1 cellular context compared by ENCODE assay signal in the genomic region with DNA sequence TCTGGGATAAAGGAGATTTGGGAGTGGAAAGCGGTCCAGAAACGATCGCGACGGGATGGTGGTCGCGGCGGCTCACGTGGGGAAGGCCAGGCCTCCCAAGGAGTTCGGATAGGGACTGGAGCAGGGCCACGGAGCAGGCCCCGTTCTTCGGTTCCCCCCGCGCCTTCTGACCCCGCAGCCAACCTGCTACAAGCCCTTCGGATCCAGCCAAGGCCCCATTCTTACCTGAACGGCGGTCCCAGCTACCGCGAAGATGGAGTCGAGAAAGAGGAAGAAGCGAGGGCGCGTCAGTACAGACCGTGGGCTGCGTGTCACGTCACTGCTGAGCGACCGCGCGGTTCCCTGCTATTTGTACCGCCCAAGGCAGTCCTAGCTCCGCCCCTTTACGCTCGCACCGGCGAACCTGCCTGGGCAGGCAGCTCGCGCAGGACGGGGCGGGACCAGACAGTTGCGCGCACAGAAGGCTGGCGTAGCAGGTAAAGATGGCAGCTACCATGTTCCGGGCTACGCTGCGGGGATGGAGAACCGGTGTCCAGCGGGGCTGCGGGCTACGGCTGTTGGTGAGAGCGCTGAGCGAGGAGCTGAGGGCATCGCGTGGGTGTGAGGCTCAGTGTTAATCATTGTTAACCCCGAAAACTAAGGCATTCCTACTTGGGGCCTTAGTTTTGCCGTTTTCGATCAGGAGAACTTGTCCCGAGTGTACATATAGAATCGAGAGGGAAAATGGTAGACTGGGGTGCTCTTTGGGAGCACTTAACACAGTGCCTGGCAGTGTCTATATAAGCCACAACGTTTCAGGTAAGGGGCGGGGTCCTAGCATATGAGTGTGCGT.
TF ChIP-seq lines count a peak whose summit lies in the region.

A gene (minus strand): TSS at position 270 of the 832 bp plus-strand sequence. CDS start 321 bp downstream, outside the sequence.
A gene (plus strand): TSS at position 457 of the 832 bp plus-strand sequence. CDS start 26 bp downstream, at position 483.

TF ChIP-seq in GM12878, 131 proteins besides CTCF, POLR2A, EP300 and RAD21 (continued from another document):
- TF ChIP-seq, protein P1, sequence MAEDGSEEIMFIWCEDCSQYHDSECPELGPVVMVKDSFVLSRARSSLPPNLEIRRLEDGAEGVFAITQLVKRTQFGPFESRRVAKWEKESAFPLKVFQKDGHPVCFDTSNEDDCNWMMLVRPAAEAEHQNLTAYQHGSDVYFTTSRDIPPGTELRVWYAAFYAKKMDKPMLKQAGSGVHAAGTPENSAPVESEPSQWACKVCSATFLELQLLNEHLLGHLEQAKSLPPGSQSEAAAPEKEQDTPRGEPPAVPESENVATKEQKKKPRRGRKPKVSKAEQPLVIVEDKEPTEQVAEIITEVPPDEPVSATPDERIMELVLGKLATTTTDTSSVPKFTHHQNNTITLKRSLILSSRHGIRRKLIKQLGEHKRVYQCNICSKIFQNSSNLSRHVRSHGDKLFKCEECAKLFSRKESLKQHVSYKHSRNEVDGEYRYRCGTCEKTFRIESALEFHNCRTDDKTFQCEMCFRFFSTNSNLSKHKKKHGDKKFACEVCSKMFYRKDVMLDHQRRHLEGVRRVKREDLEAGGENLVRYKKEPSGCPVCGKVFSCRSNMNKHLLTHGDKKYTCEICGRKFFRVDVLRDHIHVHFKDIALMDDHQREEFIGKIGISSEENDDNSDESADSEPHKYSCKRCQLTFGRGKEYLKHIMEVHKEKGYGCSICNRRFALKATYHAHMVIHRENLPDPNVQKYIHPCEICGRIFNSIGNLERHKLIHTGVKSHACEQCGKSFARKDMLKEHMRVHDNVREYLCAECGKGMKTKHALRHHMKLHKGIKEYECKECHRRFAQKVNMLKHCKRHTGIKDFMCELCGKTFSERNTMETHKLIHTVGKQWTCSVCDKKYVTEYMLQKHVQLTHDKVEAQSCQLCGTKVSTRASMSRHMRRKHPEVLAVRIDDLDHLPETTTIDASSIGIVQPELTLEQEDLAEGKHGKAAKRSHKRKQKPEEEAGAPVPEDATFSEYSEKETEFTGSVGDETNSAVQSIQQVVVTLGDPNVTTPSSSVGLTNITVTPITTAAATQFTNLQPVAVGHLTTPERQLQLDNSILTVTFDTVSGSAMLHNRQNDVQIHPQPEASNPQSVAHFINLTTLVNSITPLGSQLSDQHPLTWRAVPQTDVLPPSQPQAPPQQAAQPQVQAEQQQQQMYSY (CRISPR knock-in tag; IDR thresholded peaks at IDR 0.05) = no peak
- TF ChIP-seq BCL11A (IDR thresholded peaks at IDR 0.05; ENCODE audit: low read depth, low read length) (no peak), CBX3 (IDR thresholded peaks at IDR 0.05; ENCODE audit: borderline replicate concordance, low read depth) (no peak), CHD1 (IDR thresholded peaks at IDR 0.05; ENCODE audit: low read depth, low read length) (no peak), FOXK2 (IDR thresholded peaks at IDR 0.05) (peak; percentile 58), MXI1 (IDR thresholded peaks at IDR 0.05; ENCODE audit: low read depth, low read length) (peak; percentile 71; the same call in 1 of the 2 replicates), MYC (IDR thresholded peaks at IDR 0.05; ENCODE audit: insufficient read depth, insufficient read length, insufficient replicate concordance, low read length, severe bottlenecking) (no peak), ZNF24 (IDR thresholded peaks at IDR 0.05) (no peak), TCF12 (IDR thresholded peaks at IDR 0.05; ENCODE audit: low read depth, low read length) (0 out of 2 replicates have a peak, but pooled peaks have one; percentile 34), BMI1 (IDR thresholded peaks at IDR 0.05; ENCODE audit: borderline replicate concordance) (no peak), MTA3 (IDR thresholded peaks at IDR 0.05; ENCODE audit: borderline replicate concordance, low read length) (no peak), ASH2L (IDR thresholded peaks at IDR 0.05; ENCODE audit: borderline replicate concordance, low read depth) (no peak), CHD4 (IDR thresholded peaks at IDR 0.05) (no peak)
- TF ChIP-seq, protein P2, sequence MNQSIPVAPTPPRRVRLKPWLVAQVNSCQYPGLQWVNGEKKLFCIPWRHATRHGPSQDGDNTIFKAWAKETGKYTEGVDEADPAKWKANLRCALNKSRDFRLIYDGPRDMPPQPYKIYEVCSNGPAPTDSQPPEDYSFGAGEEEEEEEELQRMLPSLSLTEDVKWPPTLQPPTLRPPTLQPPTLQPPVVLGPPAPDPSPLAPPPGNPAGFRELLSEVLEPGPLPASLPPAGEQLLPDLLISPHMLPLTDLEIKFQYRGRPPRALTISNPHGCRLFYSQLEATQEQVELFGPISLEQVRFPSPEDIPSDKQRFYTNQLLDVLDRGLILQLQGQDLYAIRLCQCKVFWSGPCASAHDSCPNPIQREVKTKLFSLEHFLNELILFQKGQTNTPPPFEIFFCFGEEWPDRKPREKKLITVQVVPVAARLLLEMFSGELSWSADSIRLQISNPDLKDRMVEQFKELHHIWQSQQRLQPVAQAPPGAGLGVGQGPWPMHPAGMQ (IDR thresholded peaks at IDR 0.05; ENCODE audit: borderline replicate concordance) = no peak
- TF ChIP-seq, protein P3, sequence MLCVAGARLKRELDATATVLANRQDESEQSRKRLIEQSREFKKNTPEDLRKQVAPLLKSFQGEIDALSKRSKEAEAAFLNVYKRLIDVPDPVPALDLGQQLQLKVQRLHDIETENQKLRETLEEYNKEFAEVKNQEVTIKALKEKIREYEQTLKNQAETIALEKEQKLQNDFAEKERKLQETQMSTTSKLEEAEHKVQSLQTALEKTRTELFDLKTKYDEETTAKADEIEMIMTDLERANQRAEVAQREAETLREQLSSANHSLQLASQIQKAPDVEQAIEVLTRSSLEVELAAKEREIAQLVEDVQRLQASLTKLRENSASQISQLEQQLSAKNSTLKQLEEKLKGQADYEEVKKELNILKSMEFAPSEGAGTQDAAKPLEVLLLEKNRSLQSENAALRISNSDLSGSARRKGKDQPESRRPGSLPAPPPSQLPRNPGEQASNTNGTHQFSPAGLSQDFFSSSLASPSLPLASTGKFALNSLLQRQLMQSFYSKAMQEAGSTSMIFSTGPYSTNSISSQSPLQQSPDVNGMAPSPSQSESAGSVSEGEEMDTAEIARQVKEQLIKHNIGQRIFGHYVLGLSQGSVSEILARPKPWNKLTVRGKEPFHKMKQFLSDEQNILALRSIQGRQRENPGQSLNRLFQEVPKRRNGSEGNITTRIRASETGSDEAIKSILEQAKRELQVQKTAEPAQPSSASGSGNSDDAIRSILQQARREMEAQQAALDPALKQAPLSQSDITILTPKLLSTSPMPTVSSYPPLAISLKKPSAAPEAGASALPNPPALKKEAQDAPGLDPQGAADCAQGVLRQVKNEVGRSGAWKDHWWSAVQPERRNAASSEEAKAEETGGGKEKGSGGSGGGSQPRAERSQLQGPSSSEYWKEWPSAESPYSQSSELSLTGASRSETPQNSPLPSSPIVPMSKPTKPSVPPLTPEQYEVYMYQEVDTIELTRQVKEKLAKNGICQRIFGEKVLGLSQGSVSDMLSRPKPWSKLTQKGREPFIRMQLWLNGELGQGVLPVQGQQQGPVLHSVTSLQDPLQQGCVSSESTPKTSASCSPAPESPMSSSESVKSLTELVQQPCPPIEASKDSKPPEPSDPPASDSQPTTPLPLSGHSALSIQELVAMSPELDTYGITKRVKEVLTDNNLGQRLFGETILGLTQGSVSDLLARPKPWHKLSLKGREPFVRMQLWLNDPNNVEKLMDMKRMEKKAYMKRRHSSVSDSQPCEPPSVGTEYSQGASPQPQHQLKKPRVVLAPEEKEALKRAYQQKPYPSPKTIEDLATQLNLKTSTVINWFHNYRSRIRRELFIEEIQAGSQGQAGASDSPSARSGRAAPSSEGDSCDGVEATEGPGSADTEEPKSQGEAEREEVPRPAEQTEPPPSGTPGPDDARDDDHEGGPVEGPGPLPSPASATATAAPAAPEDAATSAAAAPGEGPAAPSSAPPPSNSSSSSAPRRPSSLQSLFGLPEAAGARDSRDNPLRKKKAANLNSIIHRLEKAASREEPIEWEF (IDR thresholded peaks at IDR 0.05; ENCODE audit: insufficient replicate concordance, low read depth, low read length) = no peak
- TF ChIP-seq, protein P4, sequence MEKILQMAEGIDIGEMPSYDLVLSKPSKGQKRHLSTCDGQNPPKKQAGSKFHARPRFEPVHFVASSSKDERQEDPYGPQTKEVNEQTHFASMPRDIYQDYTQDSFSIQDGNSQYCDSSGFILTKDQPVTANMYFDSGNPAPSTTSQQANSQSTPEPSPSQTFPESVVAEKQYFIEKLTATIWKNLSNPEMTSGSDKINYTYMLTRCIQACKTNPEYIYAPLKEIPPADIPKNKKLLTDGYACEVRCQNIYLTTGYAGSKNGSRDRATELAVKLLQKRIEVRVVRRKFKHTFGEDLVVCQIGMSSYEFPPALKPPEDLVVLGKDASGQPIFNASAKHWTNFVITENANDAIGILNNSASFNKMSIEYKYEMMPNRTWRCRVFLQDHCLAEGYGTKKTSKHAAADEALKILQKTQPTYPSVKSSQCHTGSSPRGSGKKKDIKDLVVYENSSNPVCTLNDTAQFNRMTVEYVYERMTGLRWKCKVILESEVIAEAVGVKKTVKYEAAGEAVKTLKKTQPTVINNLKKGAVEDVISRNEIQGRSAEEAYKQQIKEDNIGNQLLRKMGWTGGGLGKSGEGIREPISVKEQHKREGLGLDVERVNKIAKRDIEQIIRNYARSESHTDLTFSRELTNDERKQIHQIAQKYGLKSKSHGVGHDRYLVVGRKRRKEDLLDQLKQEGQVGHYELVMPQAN (conservative IDR thresholded peaks at IDR 0.05) = peak; percentile 47
- TF ChIP-seq, protein P5, sequence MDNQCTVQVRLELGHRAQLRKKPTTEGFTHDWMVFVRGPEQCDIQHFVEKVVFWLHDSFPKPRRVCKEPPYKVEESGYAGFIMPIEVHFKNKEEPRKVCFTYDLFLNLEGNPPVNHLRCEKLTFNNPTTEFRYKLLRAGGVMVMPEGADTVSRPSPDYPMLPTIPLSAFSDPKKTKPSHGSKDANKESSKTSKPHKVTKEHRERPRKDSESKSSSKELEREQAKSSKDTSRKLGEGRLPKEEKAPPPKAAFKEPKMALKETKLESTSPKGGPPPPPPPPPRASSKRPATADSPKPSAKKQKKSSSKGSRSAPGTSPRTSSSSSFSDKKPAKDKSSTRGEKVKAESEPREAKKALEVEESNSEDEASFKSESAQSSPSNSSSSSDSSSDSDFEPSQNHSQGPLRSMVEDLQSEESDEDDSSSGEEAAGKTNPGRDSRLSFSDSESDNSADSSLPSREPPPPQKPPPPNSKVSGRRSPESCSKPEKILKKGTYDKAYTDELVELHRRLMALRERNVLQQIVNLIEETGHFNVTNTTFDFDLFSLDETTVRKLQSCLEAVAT (IDR thresholded peaks at IDR 0.05) = no peak; the same call in 1 of the 2 replicates
- TF ChIP-seq, protein P6, sequence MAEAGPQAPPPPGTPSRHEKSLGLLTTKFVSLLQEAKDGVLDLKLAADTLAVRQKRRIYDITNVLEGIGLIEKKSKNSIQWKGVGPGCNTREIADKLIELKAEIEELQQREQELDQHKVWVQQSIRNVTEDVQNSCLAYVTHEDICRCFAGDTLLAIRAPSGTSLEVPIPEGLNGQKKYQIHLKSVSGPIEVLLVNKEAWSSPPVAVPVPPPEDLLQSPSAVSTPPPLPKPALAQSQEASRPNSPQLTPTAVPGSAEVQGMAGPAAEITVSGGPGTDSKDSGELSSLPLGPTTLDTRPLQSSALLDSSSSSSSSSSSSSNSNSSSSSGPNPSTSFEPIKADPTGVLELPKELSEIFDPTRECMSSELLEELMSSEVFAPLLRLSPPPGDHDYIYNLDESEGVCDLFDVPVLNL (IDR thresholded peaks at IDR 0.05; ENCODE audit: low read depth, low read length) = no peak; the same call in 1 of the 2 replicates
- TF ChIP-seq, protein P7, sequence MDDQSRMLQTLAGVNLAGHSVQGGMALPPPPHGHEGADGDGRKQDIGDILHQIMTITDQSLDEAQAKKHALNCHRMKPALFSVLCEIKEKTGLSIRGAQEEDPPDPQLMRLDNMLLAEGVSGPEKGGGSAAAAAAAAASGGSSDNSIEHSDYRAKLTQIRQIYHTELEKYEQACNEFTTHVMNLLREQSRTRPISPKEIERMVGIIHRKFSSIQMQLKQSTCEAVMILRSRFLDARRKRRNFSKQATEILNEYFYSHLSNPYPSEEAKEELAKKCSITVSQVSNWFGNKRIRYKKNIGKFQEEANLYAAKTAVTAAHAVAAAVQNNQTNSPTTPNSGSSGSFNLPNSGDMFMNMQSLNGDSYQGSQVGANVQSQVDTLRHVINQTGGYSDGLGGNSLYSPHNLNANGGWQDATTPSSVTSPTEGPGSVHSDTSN (IDR thresholded peaks at IDR 0.05; ENCODE audit: insufficient replicate concordance, low read depth, low read length) = no peak
